ENCODE assay signal across 19 cellular contexts in the genomic region with DNA sequence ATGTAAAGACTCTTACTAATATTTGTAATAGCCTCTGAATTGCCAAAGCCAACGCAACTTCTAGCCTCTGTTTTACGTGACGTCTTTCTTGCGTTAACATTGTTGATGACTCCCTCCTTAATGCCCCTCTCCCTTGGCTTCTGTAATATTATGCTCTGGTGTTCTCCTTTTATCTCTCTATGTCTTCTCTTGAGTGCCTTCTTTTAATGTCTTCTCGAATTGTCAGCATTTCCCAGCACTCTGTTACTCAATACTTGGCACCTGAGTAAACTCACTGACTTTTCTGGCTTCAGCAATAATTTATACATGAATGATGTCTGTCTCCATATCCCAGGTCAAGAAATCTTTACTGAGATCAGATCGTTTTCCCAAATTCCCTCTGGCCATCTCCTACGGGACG.
DNase-seq lines count a peak whose midpoint lies in the region; ATAC-seq and TF ChIP-seq lines count a peak whose summit lies in the region.
"Had no signal": no experiment of that assay in that cellular context is flagged by ENCODE, and none has a peak within 500 bp of the region (broad histone marks: within the 10 kb centered on the region; RNA-seq: fewer than 3 reads in every experiment).

No MANE protein-coding gene starts in this region.

- no peak overlapping the region for H3K4me3 ChIP-seq in right atrium auricular region
- no peak overlapping the region for H3K4me3 ChIP-seq in Karpas-422 (ENCODE audit: low read length)
- no peak overlapping the region for H3K4me3 ChIP-seq in fibroblast of mammary gland (ENCODE audit: control insufficient read depth, low read depth, low read length)
- H3K4me3 ChIP-seq: A549; BLaER1 treated with 17β-estradiol and CSF1 and Interleukin-3, amounts not matched to agents 10 nM and 100 nM had no signal

- DNase-seq in NCI-H510A treated with DMSO at 0.1 percent for 48 hours (lab: John Stamatoyannopoulos, UW): peak; percentile 15
- no peak for DNase-seq in NCI-H510A (lab: John Stamatoyannopoulos, UW)
- DNase-seq in Right ventricle myocardium superior: no peak
- DNase-seq in right atrium auricular region (ENCODE audit: low spot score): no peak
- no peak for DNase-seq in Karpas-422
- DNase-seq in fibroblast of mammary gland (ENCODE audit: low read depth): peak; percentile 23
- DNase-seq in activated naive CD4-positive, alpha-beta T cell (lab: John Stamatoyannopoulos, UW): no peak
- DNase-seq in NCI-H1930 (lab: John Stamatoyannopoulos, UW): no peak
- DNase-seq: AML-193; Caco-2; Calu3; CD4-positive, alpha-beta T cell; CD8-positive, alpha-beta T cell; DMS79 treated with DMSO at 0.1 percent for 48 hours; GF-D8 had no signal

- H3K27me3 ChIP-seq in right atrium auricular region: no peaks in the 10 kb centered on the region
- no peaks in the 10 kb centered on the region for H3K27me3 ChIP-seq in Karpas-422 (ENCODE audit: low read length)
- H3K27me3 ChIP-seq: BLaER1 treated with 17β-estradiol and CSF1 and Interleukin-3, amounts not matched to agents 10 nM and 100 nM had no signal

- H3K9ac ChIP-seq in Karpas-422 (ENCODE audit: low read length): no peak overlapping the region
- H3K9ac ChIP-seq: BLaER1 treated with 17β-estradiol and CSF1 and Interleukin-3, amounts not matched to agents 10 nM and 100 nM had no signal

- H3K4me1 ChIP-seq in right atrium auricular region: no peaks in the 10 kb centered on the region
- H3K4me1 ChIP-seq in Karpas-422 (ENCODE audit: low read length): peaks cover 87% of the 10 kb centered on the region
- H3K4me1 ChIP-seq: A549, Caco-2 had no signal

- intact Hi-C loops in Right ventricle myocardium superior (cut with DNase I): no loop called here

- H3K4me2 ChIP-seq in Karpas-422 (ENCODE audit: low read depth, low read length, poor library complexity, severe bottlenecking): no peak overlapping the region
- H3K4me2 ChIP-seq: A549; BLaER1 treated with 17β-estradiol and CSF1 and Interleukin-3, amounts not matched to agents 10 nM and 100 nM had no signal

- peaks cover 99% of the 10 kb centered on the region for H3K79me2 ChIP-seq in Karpas-422 (ENCODE audit: low read length)

- TF ChIP-seq CTCF in right atrium auricular region (IDR thresholded peaks at IDR 0.05) (no peak), fibroblast of mammary gland (conservative IDR thresholded peaks at IDR 0.05; ENCODE audit: control insufficient read depth, insufficient read depth, low read depth, low read length) (no peak)

- ATAC-seq in Right ventricle myocardium superior (ENCODE audit: poor library complexity): peak; percentile 51
- ATAC-seq: A549; CD8-positive, alpha-beta T cell had no signal

- H3K27ac ChIP-seq in right atrium auricular region: no peak overlapping the region
- peak overlapping the region; percentile 15; the same call in 1 of the 2 replicates for H3K27ac ChIP-seq in Karpas-422 (ENCODE audit: low read length)
- H3K27ac ChIP-seq: 22Rv1; A549; BLaER1 treated with 17β-estradiol and CSF1 and Interleukin-3, amounts not matched to agents 10 nM and 100 nM; C4-2B had no signal

- no peaks in the 10 kb centered on the region for H3K36me3 ChIP-seq in right atrium auricular region
- H3K36me3 ChIP-seq in Karpas-422 (ENCODE audit: insufficient read depth, low read length): peaks cover 58% of the 10 kb centered on the region
- H3K36me3 ChIP-seq: BLaER1 treated with 17β-estradiol and CSF1 and Interleukin-3, amounts not matched to agents 10 nM and 100 nM had no signal

- H2AFZ ChIP-seq in Karpas-422 (ENCODE audit: low read length): no peak overlapping the region

- H3K9me3 ChIP-seq in right atrium auricular region: no peaks in the 10 kb centered on the region
- H3K9me3 ChIP-seq in Karpas-422 (ENCODE audit: low read length): no peaks in the 10 kb centered on the region
- H3K9me3 ChIP-seq: A549; BLaER1 treated with 17β-estradiol and CSF1 and Interleukin-3, amounts not matched to agents 10 nM and 100 nM; Caco-2 had no signal

- no peaks in the 10 kb centered on the region for H4K20me1 ChIP-seq in Karpas-422 (ENCODE audit: insufficient read depth, low read depth, low read length)
- H4K20me1 ChIP-seq: BLaER1 treated with 17β-estradiol and CSF1 and Interleukin-3, amounts not matched to agents 10 nM and 100 nM had no signal

- H3K9me2 ChIP-seq in Karpas-422 (replicated peaks; ENCODE audit: insufficient read depth, low read length): no peaks in the 10 kb centered on the region

Comparison
In these comparisons a context has a peak if more than half of its experiments do, and no peak if none do; other contexts are left out.
1. DNase-seq: peak in NCI-H510A treated with DMSO at 0.1 percent for 48 hours (single experiment) and fibroblast of mammary gland (single experiment); none in NCI-H510A (single experiment), Right ventricle myocardium superior (single experiment), right atrium auricular region (single experiment), Karpas-422 (single experiment), activated naive CD4-positive, alpha-beta T cell (0 of 4) and NCI-H1930 (0 of 2).